Comparison of ENCODE assay signal across 8 cellular contexts in the genomic region with DNA sequence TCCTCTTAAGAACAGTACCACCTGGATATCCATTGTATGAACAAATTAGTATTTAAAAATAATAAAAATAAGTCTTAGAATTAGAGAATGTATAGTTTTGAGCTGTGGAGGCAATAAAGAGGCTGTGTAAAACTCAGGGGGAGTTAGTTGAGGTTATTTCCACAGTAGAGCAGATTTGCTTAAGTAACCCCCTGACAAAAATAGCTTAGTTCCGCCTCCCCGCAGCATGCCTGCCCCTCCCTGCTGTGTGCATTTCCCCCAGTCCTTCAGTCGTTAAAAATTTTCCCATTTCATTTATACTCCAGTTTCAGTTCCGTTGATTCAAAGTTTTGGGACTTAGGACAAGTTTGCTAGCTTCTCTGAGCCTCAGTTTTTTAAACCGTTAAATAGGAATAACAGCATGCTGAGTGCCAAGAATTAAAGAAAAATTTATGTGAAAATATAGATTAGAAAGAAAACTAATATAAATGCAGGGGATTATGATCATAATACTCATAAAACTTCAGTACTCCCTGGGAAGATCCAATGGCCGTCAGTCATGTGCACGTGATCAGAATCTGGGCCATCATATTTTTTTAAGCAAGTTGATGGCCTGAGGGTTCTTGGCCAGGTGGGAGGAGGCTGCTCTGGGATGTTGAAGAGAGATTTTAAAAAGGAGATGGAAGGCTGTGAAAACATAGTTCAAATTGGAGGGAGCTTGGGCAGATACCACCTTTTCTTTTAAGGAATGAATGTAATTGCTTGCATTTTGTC. TPM values are rescaled to one million over a fixed set of nuclear protein-coding genes. Genes with fewer than 3 reads are reported as not detected.
DNase-seq lines count a peak whose midpoint lies in the region; ATAC-seq, FAIRE-seq and TF ChIP-seq lines count a peak whose summit lies in the region.

No MANE protein-coding gene starts in this region.

- DNase-seq in GM13976 (ENCODE audit: low spot score) (peak; percentile 33), RCC 7860 (ENCODE audit: low spot score) (peak; percentile 32), fibroblast of villous mesenchyme (ENCODE audit: low read depth) (peak; percentile 88), NCI-H748 treated with DMSO at 0.1 percent for 48 hours (lab: John Stamatoyannopoulos, UW) (no peak), NCI-H1092 treated with DMSO at 0.1 percent for 48 hours (lab: John Stamatoyannopoulos, UW) (no peak), progenitor cell of endocrine pancreas (ENCODE audit: low spot score, unreplicated experiment) (no peak)

- H3K27ac Mint-ChIP-seq in progenitor cell of endocrine pancreas, result no peak overlapping the region

- no peak overlapping the region for H3K4me3 Mint-ChIP-seq in progenitor cell of endocrine pancreas (ENCODE audit: low read depth)

- H3K4me2 ChIP-seq in skeletal muscle satellite cell (ENCODE audit: low read length), result peak overlapping the region; percentile 68

- FAIRE-seq in RCC 7860 (lab: Jason Lieb, UNC), result no peak

- TF ChIP-seq CTCF in GM13976 (IDR thresholded peaks at IDR 0.05; ENCODE audit: borderline replicate concordance, control extremely low read depth, extremely low read depth, insufficient read depth, missing control alignments) (no peak), fibroblast of villous mesenchyme (IDR thresholded peaks at IDR 0.05; ENCODE audit: insufficient read depth, low read depth, low read length) (no peak), progenitor cell of endocrine pancreas (IDR thresholded peaks at IDR 0.05; ENCODE audit: unreplicated experiment) (no peak)

- no peaks in the 10 kb centered on the region for H3K9me3 ChIP-seq in skeletal muscle satellite cell (replicated peaks; ENCODE audit: low read length)

- no peaks in the 10 kb centered on the region for H3K27me3 ChIP-seq in skeletal muscle satellite cell (ENCODE audit: control insufficient read depth, insufficient read depth, low read length)

- H3K36me3 Mint-ChIP-seq in progenitor cell of endocrine pancreas (ENCODE audit: insufficient read depth), result peaks cover 3% of the 10 kb centered on the region

- H3K36me3 ChIP-seq in skeletal muscle satellite cell (ENCODE audit: insufficient read depth, low read length), result no peaks in the 10 kb centered on the region

- no peaks in the 10 kb centered on the region for H3K9me3 Mint-ChIP-seq in progenitor cell of endocrine pancreas (ENCODE audit: low read depth)

- peak overlapping the region; percentile 86 for H3K9ac ChIP-seq in skeletal muscle satellite cell (ENCODE audit: low read depth, low read length)

- no peaks in the 10 kb centered on the region for H3K27me3 Mint-ChIP-seq in progenitor cell of endocrine pancreas

- in situ Hi-C loops in GM13976 (cut with MboI; ENCODE audit: low sequenced_read_pairs, unreplicated experiment), result loop anchor here (10.0 kb wide), 1 partner anchor 278 kb away; no protein-coding TSS in a partner anchor

- H3K4me3 ChIP-seq in fibroblast of villous mesenchyme (ENCODE audit: low read depth, low read length) (peak overlapping the region; percentile 38), skeletal muscle satellite cell (ENCODE audit: low read length) (peak overlapping the region; percentile 53)

- H3K4me1 Mint-ChIP-seq in progenitor cell of endocrine pancreas (ENCODE audit: low read depth), result peaks cover 21% of the 10 kb centered on the region

- H3K4me1 ChIP-seq in skeletal muscle satellite cell (ENCODE audit: control insufficient read depth, insufficient read depth, low read length), result peaks cover 87% of the 10 kb centered on the region

- peak; percentile 18 for ATAC-seq in HG02759 (IDR thresholded peaks at IDR 0.05; ENCODE audit: unreplicated experiment)

RNA-seq across cellular contexts. Expression of gene SLC38A2, which starts 14.5 kb away (rescaled TPM):
- 914 and 1,547 TPM in 2 replicates for total RNA-seq in fibroblast of villous mesenchyme
- total RNA-seq in skeletal muscle satellite cell (2012; rRNA removed), result 329 and 451 TPM in 2 replicates
- 216 and 224 TPM in 2 replicates for total RNA-seq in progenitor cell of endocrine pancreas

Comparison
In these comparisons a context has a peak if more than half of its experiments do, and no peak if none do; other contexts are left out.
1. DNase-seq: peak in GM13976 (single experiment), RCC 7860 (single experiment) and fibroblast of villous mesenchyme (single experiment); none in NCI-H748 treated with DMSO at 0.1 percent for 48 hours (single experiment), NCI-H1092 treated with DMSO at 0.1 percent for 48 hours (single experiment) and progenitor cell of endocrine pancreas (single experiment).